In genomic region chr10:74150151-74151056, GRCh38 we compare ENCODE assay signal across 8 cellular contexts. TPM values are rescaled to one million over a fixed set of nuclear protein-coding genes. Genes with fewer than 3 reads are reported as not detected.
A peak's percentile ranks its signal among the peaks of the same experiment; 100 is the strongest.
DNase-seq lines count a peak whose midpoint lies in the region; ATAC-seq and TF ChIP-seq lines count a peak whose summit lies in the region.

AP3M1 (minus strand) TSS chr10:74150828; CDS start chr10:74138379, 12,449 bp downstream.

- peak within 1 kb of the TSS; percentile 90 for H2AFZ ChIP-seq in PC-9

- no peaks in the 10 kb centered on the region for H3K9me3 Mint-ChIP-seq in activated T-helper 1 cell treated with anti-CD3 and anti-CD28 coated beads, Interleukin-12 subunit alpha, Interleukin-12 subunit beta, Interleukin-2, Interleukin-4 antibody, amounts not matched to agents 30 ng/mL and 10 ng/mL and 1 ng/mL, durations not matched to agents 14 hours and 24 hours and 36 hours

- BruUV-seq in PC-9 (replicated peaks; lab: Mats Ljungman, UMichigan), result TSS peak; percentile 64

- peak within 1 kb of the TSS; percentile 69 for H3K27ac Mint-ChIP-seq in activated T-helper 1 cell treated with anti-CD3 and anti-CD28 coated beads, Interleukin-12 subunit alpha, Interleukin-12 subunit beta, Interleukin-2, Interleukin-4 antibody, amounts not matched to agents 30 ng/mL and 10 ng/mL and 1 ng/mL, durations not matched to agents 14 hours and 24 hours and 36 hours

- peak within 1 kb of the TSS; percentile 96 for H3K27ac ChIP-seq in BLaER1
- peak within 1 kb of the TSS; percentile 70 for H3K27ac ChIP-seq in PC-9
- peak within 1 kb of the TSS; percentile 93 for H3K27ac ChIP-seq in neutrophil

- H3K79me2 ChIP-seq in PC-9 (ENCODE audit: low read depth), result peaks cover 91% of the 10 kb centered on the region

- peaks cover 37% of the 10 kb centered on the region for H3K4me1 Mint-ChIP-seq in activated T-helper 1 cell treated with anti-CD3 and anti-CD28 coated beads, Interleukin-12 subunit alpha, Interleukin-12 subunit beta, Interleukin-2, Interleukin-4 antibody, amounts not matched to agents 30 ng/mL and 10 ng/mL and 1 ng/mL, durations not matched to agents 14 hours and 24 hours and 36 hours (ENCODE audit: low read depth)

- H3K36me3 ChIP-seq in BLaER1 (peaks cover 28% of the 10 kb centered on the region), PC-9 (ENCODE audit: low read depth) (peaks cover 6% of the 10 kb centered on the region; the same call in 1 of the 2 replicates), neutrophil (peaks cover 4% of the 10 kb centered on the region)

- DNase-seq in PC-9 (peak; percentile 76 to 85), fibroblast of pulmonary artery (ENCODE audit: low read depth) (no peak), superior temporal gyrus (ENCODE audit: extremely low spot score) (peak; percentile 98)
- peak; percentile 77 for DNase-seq in activated T-helper 1 cell treated with anti-CD3 and anti-CD28 coated beads, Interleukin-12 subunit alpha, Interleukin-12 subunit beta, Interleukin-2, Interleukin-4 antibody, amounts not matched to agents 30 ng/mL and 10 ng/mL and 1 ng/mL, durations not matched to agents 14 hours and 24 hours and 36 hours (ENCODE audit: low spot score)

- POLR2A ChIA-PET in PC-9 (lab: Charles Lee; ENCODE audit: unreplicated experiment), result interaction anchor here (0.5 to 0.9 kb wide), 8 partner anchors 80 to 1179 kb away, joined by 3 to 4 read pairs (median 3); no protein-coding TSS in a partner anchor

- ATAC-seq in HG03354 (IDR thresholded peaks at IDR 0.05; ENCODE audit: poor library complexity, severe bottlenecking, unreplicated experiment), result peak; percentile 49

- no peaks in the 10 kb centered on the region for H3K27me3 Mint-ChIP-seq in activated T-helper 1 cell treated with anti-CD3 and anti-CD28 coated beads, Interleukin-12 subunit alpha, Interleukin-12 subunit beta, Interleukin-2, Interleukin-4 antibody, amounts not matched to agents 30 ng/mL and 10 ng/mL and 1 ng/mL, durations not matched to agents 14 hours and 24 hours and 36 hours (ENCODE audit: insufficient read depth)

- H3K9ac ChIP-seq in BLaER1, result peak within 1 kb of the TSS; percentile 90

- H3K27me3 ChIP-seq in BLaER1, result no peaks in the 10 kb centered on the region
- no peaks in the 10 kb centered on the region for H3K27me3 ChIP-seq in PC-9 (ENCODE audit: insufficient read depth, low read depth)
- no peaks in the 10 kb centered on the region for H3K27me3 ChIP-seq in neutrophil

- no peak within 1 kb of the TSS for H3K4me3 Mint-ChIP-seq in activated T-helper 1 cell treated with anti-CD3 and anti-CD28 coated beads, Interleukin-12 subunit alpha, Interleukin-12 subunit beta, Interleukin-2, Interleukin-4 antibody, amounts not matched to agents 30 ng/mL and 10 ng/mL and 1 ng/mL, durations not matched to agents 14 hours and 24 hours and 36 hours

- intact Hi-C loops in PC-9 (cut with micrococcal nuclease; ENCODE audit: unreplicated experiment), result loop anchor here (1.0 kb wide), 4 partner anchors 26 to 278 kb away; no protein-coding TSS in a partner anchor
- intact Hi-C loops in activated T-helper 1 cell treated with anti-CD3 and anti-CD28 coated beads, Interleukin-12 subunit alpha, Interleukin-12 subunit beta, Interleukin-2, Interleukin-4 antibody, amounts not matched to agents 30 ng/mL and 10 ng/mL and 1 ng/mL, durations not matched to agents 14 hours and 24 hours and 36 hours (cut with micrococcal nuclease), result loop anchor here (1.0 to 5.0 kb wide), 12 partner anchors 26 to 1084 kb away; partner anchors contain the start of genes KAT6B, SAMD8, SEC24C and VCL

- peak; percentile 44 for TF ChIP-seq POLR2A in GM19099 (IDR thresholded peaks at IDR 0.05; ENCODE audit: extremely low read depth, insufficient read length, low read depth)

- CTCF ChIA-PET in PC-9 (lab: Charles Lee), result interaction anchor here (0.9 to 1.4 kb wide), 3 partner anchors 27 to 84 kb away, joined by 3 read pairs; no protein-coding TSS in a partner anchor

- TF ChIP-seq CTCF in PC-9 (conservative IDR thresholded peaks at IDR 0.05) (no peak), fibroblast of pulmonary artery (IDR thresholded peaks at IDR 0.05; ENCODE audit: low read length, missing control alignments) (no peak), neutrophil (IDR thresholded peaks at IDR 0.05) (no peak)

- H3K36me3 Mint-ChIP-seq in activated T-helper 1 cell treated with anti-CD3 and anti-CD28 coated beads, Interleukin-12 subunit alpha, Interleukin-12 subunit beta, Interleukin-2, Interleukin-4 antibody, amounts not matched to agents 30 ng/mL and 10 ng/mL and 1 ng/mL, durations not matched to agents 14 hours and 24 hours and 36 hours (ENCODE audit: low read depth), result peaks cover 12% of the 10 kb centered on the region

- H3K9me2 ChIP-seq in PC-9 (ENCODE audit: insufficient read depth), result no peaks in the 10 kb centered on the region

- peak within 1 kb of the TSS; percentile 87 for H3K4me3 ChIP-seq in BLaER1
- peak within 1 kb of the TSS; percentile 93 for H3K4me3 ChIP-seq in PC-9
- H3K4me3 ChIP-seq in fibroblast of pulmonary artery (replicated peaks; ENCODE audit: low read depth, low read length), result peak within 1 kb of the TSS; percentile 95
- peak within 1 kb of the TSS; percentile 98 to 99 for H3K4me3 ChIP-seq in neutrophil (ENCODE audit: low read depth in 1 of 2, low read length in 1 of 2)

- H3K4me2 ChIP-seq in BLaER1 (peak within 1 kb of the TSS; percentile 92), PC-9 (peak within 1 kb of the TSS; percentile 100)

- H3K4me1 ChIP-seq in BLaER1, result peaks cover 48% of the 10 kb centered on the region
- peaks cover 26% of the 10 kb centered on the region for H3K4me1 ChIP-seq in PC-9 (replicated peaks; ENCODE audit: insufficient read depth)
- H3K4me1 ChIP-seq in neutrophil (ENCODE audit: control insufficient read depth in 1 of 2, insufficient read depth in 1 of 2, low read depth in 1 of 2, low read length in 1 of 2), result peaks cover 30 to 37% of the 10 kb centered on the region in 2 experiments

- H4K20me1 ChIP-seq in BLaER1, result peaks cover 42% of the 10 kb centered on the region
- no peaks in the 10 kb centered on the region for H4K20me1 ChIP-seq in PC-9 (ENCODE audit: insufficient read depth)

- H3F3A ChIP-seq in PC-9 (ENCODE audit: insufficient read depth, low read depth), result peaks cover 10% of the 10 kb centered on the region; the same call in 1 of the 2 replicates

- H3K9me3 ChIP-seq in BLaER1 (no peaks in the 10 kb centered on the region), PC-9 (ENCODE audit: insufficient read depth, low read depth) (no peaks in the 10 kb centered on the region), neutrophil (no peaks in the 10 kb centered on the region)

RNA-seq across cellular contexts. Expression of gene AP3M1, which starts in this region (rescaled TPM):
- total RNA-seq in PC-9 (2021), result 44.0 and 59.4 TPM in 2 replicates
- total RNA-seq in activated T-helper 1 cell treated with anti-CD3 and anti-CD28 coated beads, Interleukin-12 subunit alpha, Interleukin-12 subunit beta, Interleukin-2, Interleukin-4 antibody, amounts not matched to agents 30 ng/mL and 10 ng/mL and 1 ng/mL, durations not matched to agents 14 hours and 24 hours and 36 hours, result 48.3 and 53.8 TPM in 2 replicates
